In genomic region chr16:69859105-69859969, GRCh38 we compare ENCODE assay signal across 1 cellular context.
TF ChIP-seq lines count a peak whose summit lies in the region.

No MANE protein-coding gene starts in this region.

TF ChIP-seq in HepG2, 621 proteins besides CTCF, POLR2A, EP300 and RAD21 (continued from another document and continues in another):
- TF ChIP-seq PRMT3 (CRISPR knock-in tag; IDR thresholded peaks at IDR 0.05; ENCODE audit: borderline replicate concordance, low read depth) (no peak), HOXD1 (CRISPR knock-in tag; IDR thresholded peaks at IDR 0.05) (no peak), ATF6 (CRISPR knock-in tag; conservative IDR thresholded peaks at IDR 0.05) (no peak), ZNF20 (CRISPR knock-in tag; IDR thresholded peaks at IDR 0.05) (no peak), TBP (CRISPR knock-in tag; IDR thresholded peaks at IDR 0.05) (no peak), ZNF766 (CRISPR knock-in tag; IDR thresholded peaks at IDR 0.05; ENCODE audit: borderline replicate concordance) (no peak), ZNF512 (CRISPR knock-in tag; IDR thresholded peaks at IDR 0.05) (no peak), MZF1 (CRISPR knock-in tag; IDR thresholded peaks at IDR 0.05; ENCODE audit: borderline replicate concordance) (0 out of 2 replicates have a peak, but pooled peaks have one; percentile 54), NFIB (CRISPR knock-in tag; IDR thresholded peaks at IDR 0.05; ENCODE audit: borderline replicate concordance) (peak; percentile 80; the same call in 1 of the 2 replicates), TCF7 (IDR thresholded peaks at IDR 0.05; ENCODE audit: low read depth) (peak; percentile 53; the same call in 1 of the 2 replicates), ZNF276 (CRISPR knock-in tag; IDR thresholded peaks at IDR 0.05; ENCODE audit: low read depth) (no peak), REXO4 (CRISPR knock-in tag; IDR thresholded peaks at IDR 0.05; ENCODE audit: borderline replicate concordance) (no peak), ELK4 (CRISPR knock-in tag; IDR thresholded peaks at IDR 0.05; ENCODE audit: borderline replicate concordance) (no peak), CEBPB (IDR thresholded peaks at IDR 0.05; ENCODE audit: borderline replicate concordance, low read depth, low read length) (no peak), ZNF709 (CRISPR knock-in tag; IDR thresholded peaks at IDR 0.05) (no peak), ZNF761 (CRISPR knock-in tag; conservative IDR thresholded peaks at IDR 0.05) (no peak), SETDB1 (CRISPR knock-in tag; IDR thresholded peaks at IDR 0.05; ENCODE audit: borderline replicate concordance) (no peak), ZNF510 (CRISPR knock-in tag; IDR thresholded peaks at IDR 0.05; ENCODE audit: low read depth) (no peak), ATF7-NPFF (CRISPR knock-in tag; IDR thresholded peaks at IDR 0.05; ENCODE audit: low read depth) (no peak), GLI4 (CRISPR knock-in tag; IDR thresholded peaks at IDR 0.05; ENCODE audit: borderline replicate concordance) (0 out of 2 replicates have a peak, but pooled peaks have one; percentile 49), ZNF883 (CRISPR knock-in tag; IDR thresholded peaks at IDR 0.05; ENCODE audit: not compliant biosample characterization) (no peak), ZNF614 (CRISPR knock-in tag; IDR thresholded peaks at IDR 0.05; ENCODE audit: borderline replicate concordance) (peak; percentile 65; the same call in 1 of the 2 replicates), SRY (CRISPR knock-in tag; IDR thresholded peaks at IDR 0.05) (no peak), IRF1 (CRISPR knock-in tag; IDR thresholded peaks at IDR 0.05; ENCODE audit: low read depth) (no peak), KLF11 (CRISPR knock-in tag; IDR thresholded peaks at IDR 0.05) (peak; percentile 67; the same call in 1 of the 2 replicates), KLF9 (CRISPR knock-in tag; IDR thresholded peaks at IDR 0.05; ENCODE audit: low read depth) (no peak), ZNF3 (CRISPR knock-in tag; IDR thresholded peaks at IDR 0.05) (no peak), CHD2 (IDR thresholded peaks at IDR 0.05; ENCODE audit: low read depth, low read length) (no peak), HNRNPK (IDR thresholded peaks at IDR 0.05; ENCODE audit: low read depth, low read length, poor library complexity, severe bottlenecking) (no peak), GATAD2A (CRISPR knock-in tag; IDR thresholded peaks at IDR 0.05) (peak; percentile 76), FOXA1 (IDR thresholded peaks at IDR 0.05) (no peak), FOXA1 (CRISPR knock-in tag; IDR thresholded peaks at IDR 0.05) (peak; percentile 10; the same call in 1 of the 2 replicates), PCBP2 (optimal IDR thresholded peaks at IDR 0.05; ENCODE audit: low read depth, low read length, poor library complexity, severe bottlenecking) (no peak), HOXA7 (CRISPR knock-in tag; IDR thresholded peaks at IDR 0.05) (no peak), ZMYM4 (CRISPR knock-in tag; IDR thresholded peaks at IDR 0.05) (peak; percentile 36; the same call in 1 of the 2 replicates), HHEX (CRISPR knock-in tag; IDR thresholded peaks at IDR 0.05) (0 out of 2 replicates have a peak, but pooled peaks have one; percentile 23), ZBTB8A (CRISPR knock-in tag; IDR thresholded peaks at IDR 0.05; ENCODE audit: borderline replicate concordance, low read depth) (no peak), ARID2 (CRISPR knock-in tag; IDR thresholded peaks at IDR 0.05; ENCODE audit: borderline replicate concordance) (no peak), NR3C1 (CRISPR knock-in tag; IDR thresholded peaks at IDR 0.05) (no peak), ZBTB38 (CRISPR knock-in tag; IDR thresholded peaks at IDR 0.05) (peak; percentile 93), FLYWCH1 (CRISPR knock-in tag; IDR thresholded peaks at IDR 0.05) (no peak), ZBTB20 (CRISPR knock-in tag; IDR thresholded peaks at IDR 0.05; ENCODE audit: borderline replicate concordance, low read depth) (0 out of 2 replicates have a peak, but pooled peaks have one; percentile 38), MAZ (IDR thresholded peaks at IDR 0.05; ENCODE audit: borderline replicate concordance, low read depth, low read length) (no peak), MAZ (CRISPR knock-in tag; IDR thresholded peaks at IDR 0.05; ENCODE audit: low read depth) (peak; percentile 43; the same call in 1 of the 2 replicates)
- TF ChIP-seq, protein P1, sequence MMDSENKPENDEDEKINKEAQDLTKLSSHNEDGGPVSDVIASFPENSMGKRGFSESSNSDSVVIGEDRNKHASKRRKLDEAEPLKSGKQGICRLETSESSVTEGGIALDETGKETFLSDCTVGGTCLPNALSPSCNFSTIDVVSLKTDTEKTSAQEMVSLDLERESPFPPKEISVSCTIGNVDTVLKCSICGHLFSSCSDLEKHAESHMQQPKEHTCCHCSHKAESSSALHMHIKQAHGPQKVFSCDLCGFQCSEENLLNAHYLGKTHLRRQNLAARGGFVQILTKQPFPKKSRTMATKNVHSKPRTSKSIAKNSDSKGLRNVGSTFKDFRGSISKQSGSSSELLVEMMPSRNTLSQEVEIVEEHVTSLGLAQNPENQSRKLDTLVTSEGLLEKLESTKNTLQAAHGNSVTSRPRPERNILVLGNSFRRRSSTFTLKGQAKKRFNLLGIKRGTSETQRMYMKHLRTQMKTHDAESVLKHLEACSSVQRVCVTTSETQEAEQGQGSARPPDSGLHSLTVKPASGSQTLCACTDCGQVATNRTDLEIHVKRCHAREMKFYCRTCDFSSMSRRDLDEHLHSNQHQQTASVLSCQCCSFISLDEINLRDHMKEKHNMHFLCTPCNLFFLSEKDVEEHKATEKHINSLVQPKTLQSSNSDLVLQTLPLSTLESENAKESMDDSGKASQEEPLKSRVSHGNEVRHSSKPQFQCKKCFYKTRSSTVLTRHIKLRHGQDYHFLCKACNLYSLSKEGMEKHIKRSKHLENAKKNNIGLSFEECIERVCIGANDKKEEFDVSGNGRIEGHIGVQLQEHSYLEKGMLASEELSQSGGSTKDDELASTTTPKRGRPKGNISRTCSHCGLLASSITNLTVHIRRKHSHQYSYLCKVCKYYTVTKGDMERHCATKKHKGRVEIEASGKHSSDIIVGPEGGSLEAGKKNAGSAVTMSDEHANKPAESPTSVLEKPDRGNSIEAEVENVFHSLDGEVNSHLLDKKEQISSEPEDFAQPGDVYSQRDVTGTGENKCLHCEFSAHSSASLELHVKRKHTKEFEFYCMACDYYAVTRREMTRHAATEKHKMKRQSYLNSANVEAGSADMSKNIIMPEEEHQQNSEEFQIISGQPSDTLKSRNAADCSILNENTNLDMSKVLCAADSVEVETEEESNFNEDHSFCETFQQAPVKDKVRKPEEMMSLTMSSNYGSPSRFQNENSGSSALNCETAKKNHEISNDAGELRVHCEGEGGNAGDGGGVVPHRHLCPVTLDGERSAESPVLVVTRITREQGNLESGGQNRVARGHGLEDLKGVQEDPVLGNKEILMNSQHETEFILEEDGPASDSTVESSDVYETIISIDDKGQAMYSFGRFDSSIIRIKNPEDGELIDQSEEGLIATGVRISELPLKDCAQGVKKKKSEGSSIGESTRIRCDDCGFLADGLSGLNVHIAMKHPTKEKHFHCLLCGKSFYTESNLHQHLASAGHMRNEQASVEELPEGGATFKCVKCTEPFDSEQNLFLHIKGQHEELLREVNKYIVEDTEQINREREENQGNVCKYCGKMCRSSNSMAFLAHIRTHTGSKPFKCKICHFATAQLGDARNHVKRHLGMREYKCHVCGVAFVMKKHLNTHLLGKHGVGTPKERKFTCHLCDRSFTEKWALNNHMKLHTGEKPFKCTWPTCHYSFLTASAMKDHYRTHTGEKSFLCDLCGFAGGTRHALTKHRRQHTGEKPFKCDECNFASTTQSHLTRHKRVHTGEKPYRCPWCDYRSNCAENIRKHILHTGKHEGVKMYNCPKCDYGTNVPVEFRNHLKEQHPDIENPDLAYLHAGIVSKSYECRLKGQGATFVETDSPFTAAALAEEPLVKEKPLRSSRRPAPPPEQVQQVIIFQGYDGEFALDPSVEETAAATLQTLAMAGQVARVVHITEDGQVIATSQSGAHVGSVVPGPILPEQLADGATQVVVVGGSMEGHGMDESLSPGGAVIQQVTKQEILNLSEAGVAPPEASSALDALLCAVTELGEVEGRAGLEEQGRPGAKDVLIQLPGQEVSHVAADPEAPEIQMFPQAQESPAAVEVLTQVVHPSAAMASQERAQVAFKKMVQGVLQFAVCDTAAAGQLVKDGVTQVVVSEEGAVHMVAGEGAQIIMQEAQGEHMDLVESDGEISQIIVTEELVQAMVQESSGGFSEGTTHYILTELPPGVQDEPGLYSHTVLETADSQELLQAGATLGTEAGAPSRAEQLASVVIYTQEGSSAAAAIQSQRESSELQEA (CRISPR knock-in tag; IDR thresholded peaks at IDR 0.05; ENCODE audit: not compliant biosample characterization): no peak
- TF ChIP-seq, protein P2, sequence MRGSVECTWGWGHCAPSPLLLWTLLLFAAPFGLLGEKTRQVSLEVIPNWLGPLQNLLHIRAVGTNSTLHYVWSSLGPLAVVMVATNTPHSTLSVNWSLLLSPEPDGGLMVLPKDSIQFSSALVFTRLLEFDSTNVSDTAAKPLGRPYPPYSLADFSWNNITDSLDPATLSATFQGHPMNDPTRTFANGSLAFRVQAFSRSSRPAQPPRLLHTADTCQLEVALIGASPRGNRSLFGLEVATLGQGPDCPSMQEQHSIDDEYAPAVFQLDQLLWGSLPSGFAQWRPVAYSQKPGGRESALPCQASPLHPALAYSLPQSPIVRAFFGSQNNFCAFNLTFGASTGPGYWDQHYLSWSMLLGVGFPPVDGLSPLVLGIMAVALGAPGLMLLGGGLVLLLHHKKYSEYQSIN (CRISPR knock-in tag; IDR thresholded peaks at IDR 0.05; ENCODE audit: borderline replicate concordance): no peak
- TF ChIP-seq, protein P3, sequence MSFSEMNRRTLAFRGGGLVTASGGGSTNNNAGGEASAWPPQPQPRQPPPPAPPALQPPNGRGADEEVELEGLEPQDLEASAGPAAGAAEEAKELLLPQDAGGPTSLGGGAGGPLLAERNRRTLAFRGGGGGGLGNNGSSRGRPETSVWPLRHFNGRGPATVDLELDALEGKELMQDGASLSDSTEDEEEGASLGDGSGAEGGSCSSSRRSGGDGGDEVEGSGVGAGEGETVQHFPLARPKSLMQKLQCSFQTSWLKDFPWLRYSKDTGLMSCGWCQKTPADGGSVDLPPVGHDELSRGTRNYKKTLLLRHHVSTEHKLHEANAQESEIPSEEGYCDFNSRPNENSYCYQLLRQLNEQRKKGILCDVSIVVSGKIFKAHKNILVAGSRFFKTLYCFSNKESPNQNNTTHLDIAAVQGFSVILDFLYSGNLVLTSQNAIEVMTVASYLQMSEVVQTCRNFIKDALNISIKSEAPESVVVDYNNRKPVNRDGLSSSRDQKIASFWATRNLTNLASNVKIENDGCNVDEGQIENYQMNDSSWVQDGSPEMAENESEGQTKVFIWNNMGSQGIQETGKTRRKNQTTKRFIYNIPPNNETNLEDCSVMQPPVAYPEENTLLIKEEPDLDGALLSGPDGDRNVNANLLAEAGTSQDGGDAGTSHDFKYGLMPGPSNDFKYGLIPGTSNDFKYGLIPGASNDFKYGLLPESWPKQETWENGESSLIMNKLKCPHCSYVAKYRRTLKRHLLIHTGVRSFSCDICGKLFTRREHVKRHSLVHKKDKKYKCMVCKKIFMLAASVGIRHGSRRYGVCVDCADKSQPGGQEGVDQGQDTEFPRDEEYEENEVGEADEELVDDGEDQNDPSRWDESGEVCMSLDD (CRISPR knock-in tag; IDR thresholded peaks at IDR 0.05; ENCODE audit: borderline replicate concordance): no peak
